In the genomic region with DNA sequence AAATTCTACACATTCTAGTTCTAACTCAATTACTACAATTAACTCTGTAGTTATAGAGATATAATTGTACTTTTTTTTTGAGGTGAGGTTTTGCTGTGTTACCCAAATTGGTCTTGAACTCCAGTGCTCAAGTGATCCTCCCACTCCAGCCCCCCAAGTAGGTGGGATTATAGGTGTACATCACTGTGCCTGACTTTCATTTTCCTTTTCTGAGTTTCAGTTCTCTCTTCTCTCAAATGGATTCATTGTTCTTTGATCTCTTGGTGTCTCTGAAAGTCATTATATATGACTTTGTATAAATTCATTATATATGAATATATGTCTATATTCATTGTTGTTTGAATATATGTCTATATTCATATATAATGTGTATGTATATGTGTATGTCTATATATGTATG, we compare ENCODE assay signal across 20 cellular contexts.
DNase-seq lines count a peak whose midpoint lies in the region; ATAC-seq and TF ChIP-seq lines count a peak whose summit lies in the region.
"Had no signal": no experiment of that assay in that cellular context is flagged by ENCODE, and none has a peak within 500 bp of the region (broad histone marks: within the 10 kb centered on the region; RNA-seq: fewer than 3 reads in every experiment).

No MANE protein-coding gene starts in this region.

- H3K27me3 ChIP-seq in breast epithelium = no peaks in the 10 kb centered on the region
- H3K27me3 ChIP-seq: spleen, upper lobe of right lung had no signal

- no peak overlapping the region for H3K4me3 ChIP-seq in breast epithelium
- H3K4me3 ChIP-seq: spleen, upper lobe of right lung had no signal

- intact Hi-C loops in breast epithelium (cut with DNase I; ENCODE audit: low total_unique reads) = no loop called here
- intact Hi-C loops in head of caudate nucleus (cut with DNase I) = no loop called here

- no peaks in the 10 kb centered on the region for H3K4me1 ChIP-seq in breast epithelium
- H3K4me1 ChIP-seq: spleen, upper lobe of right lung had no signal

- ATAC-seq in GM18517 (IDR thresholded peaks at IDR 0.05; ENCODE audit: unreplicated experiment) = peak; percentile 75
- peak; percentile 63 for ATAC-seq in GM21423 (IDR thresholded peaks at IDR 0.05; ENCODE audit: unreplicated experiment)
- ATAC-seq in HG03135 (IDR thresholded peaks at IDR 0.05; ENCODE audit: unreplicated experiment) = peak; percentile 71
- ATAC-seq in HG03432 (IDR thresholded peaks at IDR 0.05; ENCODE audit: unreplicated experiment) = no peak
- ATAC-seq: naive thymus-derived CD4-positive, alpha-beta T cell; upper lobe of right lung had no signal

- DNase-seq in RPMI8226 (peak; percentile 46), NK-92 (lab: John Stamatoyannopoulos, UW; ENCODE audit: unreplicated experiment) (no peak), breast epithelium (ENCODE audit: low spot score in 2 of 2) (no peak), head of caudate nucleus (no peak)
- DNase-seq: activated CD4-positive, alpha-beta T cell treated with anti-CD3 and anti-CD28 coated beads, Interleukin-2, amount 50 U/mL, for 1 hour; activated CD8-positive, alpha-beta memory T cell treated with anti-CD3 and anti-CD28 coated beads, Interleukin-2, amount 50 U/mL, for 48 hours; activated gamma-delta T cell treated with Interleukin-2 at 50 U/mL for 16 hours; CD4-positive, alpha-beta memory T cell; DMS53; Kasumi-1; naive thymus-derived CD4-positive, alpha-beta T cell; NCI-H1417 treated with DMSO at 0.1 percent for 48 hours; NCI-H524; spleen; SW 1271; upper lobe of right lung had no signal

- H3K27ac ChIP-seq in breast epithelium = no peak overlapping the region
- H3K27ac ChIP-seq: spleen, upper lobe of right lung had no signal

- no peaks in the 10 kb centered on the region for H3K36me3 ChIP-seq in breast epithelium
- H3K36me3 ChIP-seq: spleen, upper lobe of right lung had no signal

- TF ChIP-seq CTCF in breast epithelium (IDR thresholded peaks at IDR 0.05) = no peak

- TF ChIP-seq POLR2A in breast epithelium (IDR thresholded peaks at IDR 0.05) = no peak

- no peaks in the 10 kb centered on the region for H3K9me3 ChIP-seq in breast epithelium
- H3K9me3 ChIP-seq: spleen, upper lobe of right lung had no signal
